25 cellular contexts compared by ENCODE assay signal in the genomic region with DNA sequence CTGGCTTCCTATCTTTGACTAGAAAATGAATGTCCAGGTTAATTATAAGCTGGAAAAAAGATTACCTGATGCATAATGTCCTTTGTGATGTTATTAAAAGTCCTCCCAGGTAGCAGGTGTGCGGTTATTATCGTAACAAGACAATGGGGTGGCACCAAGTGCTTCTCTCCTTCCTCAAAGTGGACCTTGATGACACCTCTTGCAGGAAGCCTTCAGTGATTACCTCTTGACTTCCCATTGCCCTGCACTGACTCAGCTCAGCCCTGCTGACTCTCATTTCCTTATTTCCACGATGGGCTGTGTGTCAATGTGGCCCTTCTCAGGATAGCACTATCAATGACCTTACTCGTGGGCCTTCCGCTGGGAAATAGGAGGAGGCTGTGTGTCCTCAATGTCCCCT.
DNase-seq lines count a peak whose midpoint lies in the region; ATAC-seq, FAIRE-seq and TF ChIP-seq lines count a peak whose summit lies in the region.
"Had no signal": no experiment of that assay in that cellular context is flagged by ENCODE, and none has a peak within 500 bp of the region (broad histone marks: within the 10 kb centered on the region; RNA-seq: fewer than 3 reads in every experiment).

No MANE protein-coding gene starts in this region.

- TF ChIP-seq POLR2A in K562 (conservative IDR thresholded peaks at IDR 0.05) = no peak

- no peak for TF ChIP-seq RAD21 in K562 (CRISPR knock-in tag; conservative IDR thresholded peaks at IDR 0.05 in 1 of 2, IDR thresholded peaks at IDR 0.05 in 1 of 2)

- H4K20me1 ChIP-seq in K562 (replicated peaks; ENCODE audit: control insufficient read depth, insufficient read depth, low read length) = no peaks in the 10 kb centered on the region
- H4K20me1 ChIP-seq: BLaER1 treated with 17β-estradiol and CSF1 and Interleukin-3, amounts not matched to agents 10 nM and 100 nM had no signal

- no peak overlapping the region for H3K4me3 Mint-ChIP-seq in progenitor cell of endocrine pancreas (ENCODE audit: low read depth)
- H3K4me3 Mint-ChIP-seq: CD14-positive monocyte; CD4-positive, alpha-beta memory T cell had no signal

- H3K9me3 ChIP-seq in K562 (replicated peaks; ENCODE audit: control insufficient read depth, insufficient read depth, low read depth, low read length) = no peaks in the 10 kb centered on the region
- H3K9me3 ChIP-seq: A549; BE2C; BLaER1 treated with 17β-estradiol and CSF1 and Interleukin-3, amounts not matched to agents 10 nM and 100 nM; Caco-2 had no signal

- peaks cover 5% of the 10 kb centered on the region for H3K4me1 Mint-ChIP-seq in progenitor cell of endocrine pancreas (ENCODE audit: low read depth)
- H3K4me1 Mint-ChIP-seq: CD4-positive, alpha-beta memory T cell had no signal

- no peak for TF ChIP-seq EP300 in K562 (IDR thresholded peaks at IDR 0.05; ENCODE audit: low read length)

- no peaks in the 10 kb centered on the region for H3K36me3 ChIP-seq in K562 (ENCODE audit: control insufficient read depth, insufficient read depth, low read length)
- H3K36me3 ChIP-seq: BE2C; BLaER1 treated with 17β-estradiol and CSF1 and Interleukin-3, amounts not matched to agents 10 nM and 100 nM had no signal

- intact Hi-C loops in K562 (cut with micrococcal nuclease) = loop anchor here (5.0 to 10.0 kb wide), 2 partner anchors 247 to 395 kb away; no protein-coding TSS in a partner anchor

- H3K36me3 Mint-ChIP-seq in progenitor cell of endocrine pancreas (ENCODE audit: insufficient read depth) = no peaks in the 10 kb centered on the region
- H3K36me3 Mint-ChIP-seq: CD14-positive monocyte had no signal

- no peaks in the 10 kb centered on the region; a peak in 2 of 5 replicates for H3K4me1 ChIP-seq in K562 (replicated peaks in 1 of 2; ENCODE audit: control insufficient read depth in 2 of 2, insufficient read depth in 2 of 2, low read length in 2 of 2)
- H3K4me1 ChIP-seq: A549, Caco-2 had no signal

- no peak overlapping the region for H3K27ac ChIP-seq in K562 (ENCODE audit: extremely low read depth, low read depth, low read length)
- H3K27ac ChIP-seq: A549; BLaER1 treated with 17β-estradiol and CSF1 and Interleukin-3, amounts not matched to agents 10 nM and 100 nM; GM23248 had no signal

- H3K27ac Mint-ChIP-seq in progenitor cell of endocrine pancreas = peak overlapping the region; percentile 6
- H3K27ac Mint-ChIP-seq: CD14-positive monocyte; CD4-positive, alpha-beta memory T cell had no signal

- no peak overlapping the region for H2AFZ ChIP-seq in K562 (ENCODE audit: low read depth, low read length)
- H2AFZ ChIP-seq: GM23248 had no signal

- H3K4me2 ChIP-seq in K562 (ENCODE audit: insufficient read depth, low read length) = no peak overlapping the region
- H3K4me2 ChIP-seq: A549; BLaER1 treated with 17β-estradiol and CSF1 and Interleukin-3, amounts not matched to agents 10 nM and 100 nM had no signal

- no peak for FAIRE-seq in K562 (lab: Jason Lieb, UNC)
- FAIRE-seq: A549, GM12878, GM19239, H1 had no signal

- TF ChIP-seq CTCF in K562 (IDR thresholded peaks at IDR 0.05 in 2 of 3, conservative IDR thresholded peaks at IDR 0.05 in 1 of 3; ENCODE audit: insufficient read depth in 2 of 3, low read depth in 1 of 3, low read length in 3 of 3) (no peak), progenitor cell of endocrine pancreas (IDR thresholded peaks at IDR 0.05; ENCODE audit: unreplicated experiment) (no peak)

- in situ Hi-C loops in K562 (cut with MboI) = loop anchor here (10.0 kb wide), 1 partner anchor 367 kb away; no protein-coding TSS in a partner anchor

- H3K79me2 ChIP-seq in K562 (ENCODE audit: control insufficient read depth, insufficient read depth, low read length) = no peaks in the 10 kb centered on the region

- peaks cover 4% of the 10 kb centered on the region for H3K27me3 Mint-ChIP-seq in progenitor cell of endocrine pancreas

- peak; percentile 4 for DNase-seq in NOMO-1 treated with DMSO at 0.1 percent for 48 hours (lab: John Stamatoyannopoulos, UW; ENCODE audit: unreplicated experiment)
- DNase-seq in NOMO-1 treated with dmso at 0.1 percent for 144 hours (lab: John Stamatoyannopoulos, UW; ENCODE audit: unreplicated experiment) = no peak
- no peak for DNase-seq in K562 (ENCODE audit: extremely low read depth in 1 of 4, low spot score in 3 of 4)
- no peak for DNase-seq in progenitor cell of endocrine pancreas (ENCODE audit: low spot score, unreplicated experiment)
- DNase-seq in HUDEP-2 (lab: John Stamatoyannopoulos, UW; ENCODE audit: unreplicated experiment in 76 of 76) = no peak
- DNase-seq in COLO668 (lab: John Stamatoyannopoulos, UW; ENCODE audit: unreplicated experiment) = no peak
- DNase-seq: 8988T; ACHN; AML-193; Caco-2; CD4-positive, alpha-beta memory T cell; DMS153; DMS79; EL; GDM1; GM23248; H7; HCEC 1CT had no signal

- no peak for ATAC-seq in K562
- ATAC-seq: A549, GM12878 had no signal

- no peak overlapping the region for H3K9ac ChIP-seq in K562 (ENCODE audit: insufficient read depth in 1 of 2, low read depth in 2 of 2, low read length in 2 of 2)
- H3K9ac ChIP-seq: BLaER1 treated with 17β-estradiol and CSF1 and Interleukin-3, amounts not matched to agents 10 nM and 100 nM; GM23248 had no signal

- BruUV-seq in K562 (replicated peaks; lab: Mats Ljungman, UMichigan) = no TSS peak

- 1% methylated on average over 5 of the region's 5 CpGs for WGBS in K562 (ENCODE audit: insufficient coverage, low coverage, missing lambda C conversion rate)

- POLR2A ChIA-PET in K562 (lab: Yijun Ruan, JAX) = no interaction called here

- H3K9me1 ChIP-seq in K562 (ENCODE audit: control insufficient read depth, insufficient read depth, low read length) = no peaks in the 10 kb centered on the region

- H3K27me3 ChIP-seq in K562 (ENCODE audit: control insufficient read depth in 2 of 2, insufficient read depth in 2 of 2, low read length in 2 of 2) = peaks cover 0 to 5% of the 10 kb centered on the region in 2 experiments; a peak in 3 of 5 replicates
- H3K27me3 ChIP-seq: BE2C; BLaER1 treated with 17β-estradiol and CSF1 and Interleukin-3, amounts not matched to agents 10 nM and 100 nM had no signal

- H3K9me3 Mint-ChIP-seq in progenitor cell of endocrine pancreas (ENCODE audit: low read depth) = no peaks in the 10 kb centered on the region
- H3K9me3 Mint-ChIP-seq: CD14-positive monocyte; CD4-positive, alpha-beta memory T cell had no signal

- no peak overlapping the region for H3K4me3 ChIP-seq in K562
- H3K4me3 ChIP-seq: A549; BLaER1 treated with 17β-estradiol and CSF1 and Interleukin-3, amounts not matched to agents 10 nM and 100 nM; GM12878; GM23248 had no signal

- CTCF ChIA-PET in K562 (lab: Yijun Ruan, JAX; ENCODE audit: low intra/inter-chr PET ratio) = interaction anchor here (1.9 to 3.3 kb wide), 2 partner anchors 368 to 393 kb away, joined by 5 to 39 read pairs; no protein-coding TSS in a partner anchor
